7 cellular contexts compared by ENCODE assay signal in the genomic region with DNA sequence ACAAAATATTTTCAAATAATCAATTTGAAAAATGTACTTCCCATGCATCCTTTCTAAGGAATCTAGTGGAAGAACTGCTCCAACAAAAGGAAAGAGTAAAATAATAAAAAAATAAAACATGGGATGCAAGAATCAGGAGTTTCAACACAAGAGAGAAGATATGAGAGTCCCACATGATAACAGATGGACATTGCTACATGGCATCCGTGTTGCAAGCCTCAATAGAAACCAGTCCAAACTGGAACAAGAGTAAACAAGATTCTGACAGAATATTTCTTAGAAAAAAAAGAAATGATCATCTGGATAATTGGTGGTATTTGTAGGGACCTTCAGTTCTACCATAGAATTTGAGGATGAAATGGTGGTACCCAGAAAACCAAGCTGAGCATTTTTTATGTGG.
"Had no signal": no experiment of that assay in that cellular context is flagged by ENCODE, and none has a peak within 500 bp of the region (broad histone marks: within the 10 kb centered on the region; RNA-seq: fewer than 3 reads in every experiment).

No MANE protein-coding gene starts in this region.

- FAIRE-seq: GM12878, GM12891, GM12892, GM18507, GM19239 had no signal

- ATAC-seq: GM12878 had no signal

- DNase-seq: GDM1, GF-D8 had no signal

- H3K4me3 ChIP-seq: GM12878 had no signal
